In the genomic region with DNA sequence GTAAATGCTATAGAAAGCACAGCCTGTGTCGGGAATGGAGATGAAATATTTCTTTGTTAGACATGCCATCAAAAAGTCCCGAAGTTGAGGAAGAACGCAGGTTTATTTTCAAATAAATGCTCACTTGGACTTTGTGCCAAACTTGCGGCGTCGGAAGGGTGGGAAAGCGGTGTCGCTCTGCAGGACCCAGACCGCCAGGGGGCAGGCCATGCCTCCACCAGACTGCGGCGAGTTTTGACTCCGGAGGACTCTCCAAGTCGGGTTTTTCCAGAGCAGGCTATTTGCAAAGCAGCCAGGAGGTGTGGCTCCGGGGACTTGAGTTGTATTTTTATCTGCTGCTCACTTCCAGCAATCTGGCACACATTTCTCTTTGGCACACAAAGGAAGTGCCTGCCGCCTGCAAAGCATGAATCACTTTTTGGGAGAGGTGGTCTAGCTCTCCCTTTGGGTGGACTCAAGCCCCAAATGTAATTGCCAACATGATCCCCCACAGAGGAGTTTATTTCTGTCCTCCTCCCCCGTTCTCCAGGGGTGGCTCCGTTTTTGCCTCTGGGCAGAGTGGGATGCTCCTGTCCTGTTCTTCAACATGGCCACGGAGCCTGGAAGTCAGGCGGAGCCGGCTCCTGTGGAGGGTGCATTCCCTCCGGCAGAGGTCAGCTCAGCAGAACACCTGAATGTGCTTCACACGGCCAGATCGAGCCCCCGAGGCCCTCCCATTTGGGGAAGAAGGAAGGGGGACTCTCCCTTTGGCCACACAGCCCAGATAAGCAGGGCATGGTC, we compare ENCODE assay signal across 9 cellular contexts.
A peak's percentile ranks its signal among the peaks of the same experiment; 100 is the strongest.
DNase-seq lines count a peak whose midpoint lies in the region; ATAC-seq, FAIRE-seq and TF ChIP-seq lines count a peak whose summit lies in the region.
"Had no signal": no experiment of that assay in that cellular context is flagged by ENCODE, and none has a peak within 500 bp of the region (broad histone marks: within the 10 kb centered on the region; RNA-seq: fewer than 3 reads in every experiment).

No MANE protein-coding gene starts in this region.

- 10 to 18% methylated on average over 24 of the region's 24 CpGs for WGBS in sigmoid colon, 2 donors

- peak overlapping the region in 1 of 4 donors; percentile 22 for H3K4me3 ChIP-seq in sigmoid colon

- TF ChIP-seq EP300 in sigmoid colon (IDR thresholded peaks at IDR 0.05) = no peak

- DNase-seq in AG08396 (ENCODE audit: low spot score) (peak; percentile 71), GM12892 (ENCODE audit: insufficient read length) (peak; percentile 54), NCI-H2227 treated with DMSO at 0.1 percent for 48 hours (lab: John Stamatoyannopoulos, UW) (peak; percentile 42), astrocyte of the hippocampus (ENCODE audit: low read depth, low spot score) (peak; percentile 81), hypothalamus (lab: John Stamatoyannopoulos, UW) (peak in 47 of 51 donors; percentile 8 to 82 (median 63)), sigmoid colon (peak; percentile 96), T1000 (lab: John Stamatoyannopoulos, UW) (no peak)

- TF ChIP-seq POLR2A in GM12892 (IDR thresholded peaks at IDR 0.05; ENCODE audit: low read depth, low read length) = no peak
- TF ChIP-seq POLR2A in sigmoid colon (IDR thresholded peaks at IDR 0.05) = no peak

- intact Hi-C loops in sigmoid colon (cut with DNase I) = loop anchor here (5.0 kb wide), 3 partner anchors 163 to 803 kb away; no protein-coding TSS in a partner anchor

- peaks cover 0 to 25% (median 18%) of the 10 kb centered on the region in 4 donors for H3K4me1 ChIP-seq in sigmoid colon

- no peak for ATAC-seq in GM21786 (IDR thresholded peaks at IDR 0.05; ENCODE audit: unreplicated experiment)

- peak overlapping the region; percentile 53 to 80 (median 70) for H3K27ac ChIP-seq in sigmoid colon

- peak; percentile 81 for FAIRE-seq in GM12892 (lab: Jason Lieb, UNC)
- FAIRE-seq: islet of Langerhans had no signal

- no peaks in the 10 kb centered on the region for H3K36me3 ChIP-seq in sigmoid colon

- H3K9me3 ChIP-seq in sigmoid colon = no peaks in the 10 kb centered on the region

- H3K27me3 ChIP-seq in sigmoid colon = no peaks in the 10 kb centered on the region

- TF ChIP-seq CTCF in sigmoid colon (IDR thresholded peaks at IDR 0.05) = peak; percentile 78 to 88 (median 82)
